Comparison of ENCODE assay signal across 8 cellular contexts in genomic region chr17:8187517-8188407, GRCh38. TPM values are rescaled to one million over a fixed set of nuclear protein-coding genes. Genes with fewer than 3 reads are reported as not detected.
DNase-seq lines count a peak whose midpoint lies in the region; ATAC-seq, FAIRE-seq and TF ChIP-seq lines count a peak whose summit lies in the region.

No MANE protein-coding gene starts in this region.

- H3K4me1 ChIP-seq in astrocyte (ENCODE audit: insufficient read depth, low read length) = peaks cover 33% of the 10 kb centered on the region
- H3K4me1 ChIP-seq in hepatocyte (ENCODE audit: insufficient read depth) = peaks cover 12% of the 10 kb centered on the region

- H3K4me1 Mint-ChIP-seq in astrocyte (ENCODE audit: low read depth, unreplicated experiment) = no peaks in the 10 kb centered on the region

- H3K27me3 ChIP-seq in astrocyte (ENCODE audit: insufficient read depth, low read length) (no peaks in the 10 kb centered on the region), hepatocyte (no peaks in the 10 kb centered on the region)

- H4K20me1 ChIP-seq in astrocyte (ENCODE audit: insufficient read depth, low read length) = peaks cover 24% of the 10 kb centered on the region
- no peaks in the 10 kb centered on the region for H4K20me1 ChIP-seq in hepatocyte (ENCODE audit: insufficient read depth, poor library complexity, severe bottlenecking)

- H3K36me3 ChIP-seq in astrocyte (ENCODE audit: insufficient read depth, low read length) = no peaks in the 10 kb centered on the region
- H3K36me3 ChIP-seq in hepatocyte (replicated peaks; ENCODE audit: insufficient read depth, low read depth) = no peaks in the 10 kb centered on the region

- peak overlapping the region; percentile 85 for H3K9ac ChIP-seq in astrocyte (ENCODE audit: low read length)

- peak; percentile 23 for ATAC-seq in HG02642 (IDR thresholded peaks at IDR 0.05; ENCODE audit: poor library complexity, unreplicated experiment)

- peak overlapping the region; percentile 91 for H3K4me2 ChIP-seq in astrocyte (ENCODE audit: low read length)
- H3K4me2 ChIP-seq in hepatocyte = peak overlapping the region; percentile 76

- H3K4me3 Mint-ChIP-seq in astrocyte (ENCODE audit: unreplicated experiment) = no peak overlapping the region

- FAIRE-seq in astrocyte (lab: Jason Lieb, UNC) (peak; percentile 73), urothelium cell line (lab: Jason Lieb, UNC) (no peak)

- H3K9me3 Mint-ChIP-seq in astrocyte (ENCODE audit: unreplicated experiment) = no peaks in the 10 kb centered on the region

- no peak overlapping the region for H2AFZ ChIP-seq in astrocyte (ENCODE audit: low read depth, low read length)
- H2AFZ ChIP-seq in hepatocyte = no peak overlapping the region

- 5% methylated on average over 28 of the region's 28 CpGs for WGBS in hepatocyte (ENCODE audit: low lambda C conversion rate, missing lambda C conversion rate)

- H3K27ac Mint-ChIP-seq in astrocyte (ENCODE audit: unreplicated experiment) = no peak overlapping the region

- H3K4me3 ChIP-seq in astrocyte (ENCODE audit: insufficient read depth, low read depth, low read length) (peak overlapping the region; percentile 94), hepatocyte (peak overlapping the region; percentile 22)

- H3K79me2 ChIP-seq in astrocyte (ENCODE audit: insufficient read depth, low read length) (peaks cover 15% of the 10 kb centered on the region), hepatocyte (peaks cover 9% of the 10 kb centered on the region)

- no peaks in the 10 kb centered on the region for H3K27me3 Mint-ChIP-seq in astrocyte (ENCODE audit: low read depth, unreplicated experiment)

- peak overlapping the region; percentile 68 for H3K27ac ChIP-seq in astrocyte (ENCODE audit: low read depth, low read length)
- peak overlapping the region; percentile 96 for H3K27ac ChIP-seq in hepatocyte

- H3K9me2 ChIP-seq in hepatocyte (replicated peaks; ENCODE audit: insufficient read depth) = no peaks in the 10 kb centered on the region

- H3K36me3 Mint-ChIP-seq in astrocyte (ENCODE audit: low read depth, unreplicated experiment) = no peaks in the 10 kb centered on the region

- TF ChIP-seq CTCF in astrocyte (IDR thresholded peaks at IDR 0.05; ENCODE audit: insufficient read depth, low read depth, low read length) (no peak), hepatocyte (IDR thresholded peaks at IDR 0.05; ENCODE audit: poor library complexity) (no peak)

- H3K9me3 ChIP-seq in astrocyte (ENCODE audit: insufficient read depth, low read depth, low read length) (no peaks in the 10 kb centered on the region), hepatocyte (ENCODE audit: low read depth) (no peaks in the 10 kb centered on the region)

- DNase-seq in DMS79 treated with DMSO at 0.1 percent for 48 hours (lab: John Stamatoyannopoulos, UW) = peak; percentile 97
- peak; percentile 93 to 95 for DNase-seq in NCI-H1930 (lab: John Stamatoyannopoulos, UW)
- peak; percentile 67 for DNase-seq in T-helper 22 cell (ENCODE audit: low read depth)
- DNase-seq in astrocyte (ENCODE audit: low read depth) = peak; percentile 99
- DNase-seq in hepatocyte (ENCODE audit: low spot score) = peak; percentile 96
- peak; percentile 94 for DNase-seq in putamen (ENCODE audit: low spot score)
- peak; percentile 73 for DNase-seq in urothelium cell line (ENCODE audit: low spot score)

RNA-seq across cellular contexts. Expression of gene BORCS6, which starts 2.2 kb away (rescaled TPM):
- total RNA-seq in astrocyte = 5.7 and 6.6 TPM in 2 replicates
- total RNA-seq in hepatocyte = 9.4 and 10.7 TPM in 2 replicates
- polyA plus RNA-seq in hepatocyte = 7.7 and 10.2 TPM in 2 replicates

RNA-seq across cellular contexts. Expression of gene TMEM107, which starts 11.6 kb away (rescaled TPM):
- total RNA-seq in astrocyte = 9.4 and 10.1 TPM in 2 replicates
- 21.1 and 25.3 TPM in 2 replicates for total RNA-seq in hepatocyte
- polyA plus RNA-seq in hepatocyte = 12.8 and 13.6 TPM in 2 replicates

RNA-seq across cellular contexts. Expression of gene AURKB, which starts 22.6 kb away (rescaled TPM):
- 3.7 and 7.6 TPM in 2 replicates for total RNA-seq in astrocyte
- total RNA-seq in hepatocyte = 9.3 and 9.9 TPM in 2 replicates
- polyA plus RNA-seq in hepatocyte = 25.3 and 27.5 TPM in 2 replicates

RNA-seq across cellular contexts. Expression of gene VAMP2, which starts 25.0 kb away (rescaled TPM):
- 28.0 and 31.3 TPM in 2 replicates for total RNA-seq in astrocyte
- 8.2 and 8.5 TPM in 2 replicates for total RNA-seq in hepatocyte
- 44.6 and 85.7 TPM in 2 replicates for polyA plus RNA-seq in hepatocyte

RNA-seq across cellular contexts. Expression of gene PER1, which starts 35.6 kb away (rescaled TPM):
- total RNA-seq in astrocyte (17.0 and 18.1 TPM in 2 replicates), hepatocyte (35.3 and 36.5 TPM in 2 replicates)
- polyA plus RNA-seq in hepatocyte = 107 and 143 TPM in 2 replicates

Comparison
In these comparisons a context has a peak if more than half of its experiments do, and no peak if none do; other contexts are left out.
1. Peak in every context shown above with its lines: DNase-seq, ATAC-seq, H3K4me3 ChIP-seq and H3K27ac ChIP-seq.